ENCODE assay signal across 26 cellular contexts in genomic region chr18:31161757-31162418, GRCh38. TPM values are rescaled to one million over a fixed set of nuclear protein-coding genes. Genes with fewer than 3 reads are reported as not detected.
DNase-seq lines count a peak whose midpoint lies in the region; ATAC-seq and TF ChIP-seq lines count a peak whose summit lies in the region.
"Had no signal": no experiment of that assay in that cellular context is flagged by ENCODE, and none has a peak within 500 bp of the region (broad histone marks: within the 10 kb centered on the region; RNA-seq: fewer than 3 reads in every experiment).

No MANE protein-coding gene starts in this region.

- H3K4me1 Mint-ChIP-seq in natural killer cell, result peaks cover 0 to 7% of the 10 kb centered on the region in 2 donors
- peaks cover 0 to 8% of the 10 kb centered on the region in 2 donors for H3K4me1 Mint-ChIP-seq in natural killer cell treated with Interleukin-12 subunit alpha and Interleukin-12 subunit beta and Interleukin-15 and Interleukin-18, amount 100 ng/mL, for 72 hours (ENCODE audit: low read depth in 2 of 2)
- H3K4me1 Mint-ChIP-seq in mesothelial cell of epicardium, result peaks cover 24% of the 10 kb centered on the region
- H3K4me1 Mint-ChIP-seq: CD4-positive, CD25-positive, alpha-beta regulatory T cell had no signal

- peaks cover 2 to 3% of the 10 kb centered on the region in 2 donors for H3K9me3 Mint-ChIP-seq in natural killer cell
- peaks cover 2% of the 10 kb centered on the region for H3K9me3 Mint-ChIP-seq in natural killer cell treated with Interleukin-12 subunit alpha and Interleukin-12 subunit beta and Interleukin-15 and Interleukin-18, amount 100 ng/mL, for 72 hours
- peaks cover 4% of the 10 kb centered on the region for H3K9me3 Mint-ChIP-seq in mesothelial cell of epicardium

- TF ChIP-seq CTCF in natural killer cell (IDR thresholded peaks at IDR 0.05) (no peak), mesothelial cell of epicardium (IDR thresholded peaks at IDR 0.05; ENCODE audit: unreplicated experiment) (no peak)

- no peaks in the 10 kb centered on the region for H3K27me3 Mint-ChIP-seq in natural killer cell (ENCODE audit: low read depth in 2 of 2)
- no peaks in the 10 kb centered on the region for H3K27me3 Mint-ChIP-seq in natural killer cell treated with Interleukin-12 subunit alpha and Interleukin-12 subunit beta and Interleukin-15 and Interleukin-18, amount 100 ng/mL, for 72 hours
- H3K27me3 Mint-ChIP-seq in mesothelial cell of epicardium (ENCODE audit: low read depth), result no peaks in the 10 kb centered on the region
- H3K27me3 Mint-ChIP-seq: CD4-positive, CD25-positive, alpha-beta regulatory T cell had no signal

- intact Hi-C loops in natural killer cell (cut with micrococcal nuclease), result no loop called here

- no peak for ATAC-seq in natural killer cell
- no peak for ATAC-seq in natural killer cell treated with Interleukin-12 subunit alpha and Interleukin-12 subunit beta and Interleukin-15 and Interleukin-18, amount 100 ng/mL, for 72 hours
- no peak for ATAC-seq in HG02642 (IDR thresholded peaks at IDR 0.05; ENCODE audit: poor library complexity, unreplicated experiment)
- ATAC-seq: mucosa of descending colon had no signal

- H3K27ac Mint-ChIP-seq in natural killer cell, result no peak overlapping the region
- H3K27ac Mint-ChIP-seq in natural killer cell treated with Interleukin-12 subunit alpha and Interleukin-12 subunit beta and Interleukin-15 and Interleukin-18, amount 100 ng/mL, for 72 hours, result no peak overlapping the region
- peak overlapping the region; percentile 32 for H3K27ac Mint-ChIP-seq in mesothelial cell of epicardium
- H3K27ac Mint-ChIP-seq: CD4-positive, CD25-positive, alpha-beta regulatory T cell had no signal

- H3K36me3 Mint-ChIP-seq in natural killer cell (no peaks in the 10 kb centered on the region), mesothelial cell of epicardium (no peaks in the 10 kb centered on the region)
- no peaks in the 10 kb centered on the region for H3K36me3 Mint-ChIP-seq in natural killer cell treated with Interleukin-12 subunit alpha and Interleukin-12 subunit beta and Interleukin-15 and Interleukin-18, amount 100 ng/mL, for 72 hours
- H3K36me3 Mint-ChIP-seq: activated naive CD4-positive, alpha-beta T cell treated with anti-CD3 and anti-CD28 coated beads, Interleukin-2, amount 50 U/mL, for 72 hours; CD4-positive, CD25-positive, alpha-beta regulatory T cell had no signal

- peak overlapping the region; percentile 28 for H3K4me3 Mint-ChIP-seq in natural killer cell
- no peak overlapping the region for H3K4me3 Mint-ChIP-seq in natural killer cell treated with Interleukin-12 subunit alpha and Interleukin-12 subunit beta and Interleukin-15 and Interleukin-18, amount 100 ng/mL, for 72 hours
- no peak overlapping the region for H3K4me3 Mint-ChIP-seq in mesothelial cell of epicardium
- H3K4me3 Mint-ChIP-seq: CD4-positive, CD25-positive, alpha-beta regulatory T cell had no signal

- DNase-seq in natural killer cell, result no peak
- DNase-seq in natural killer cell treated with Interleukin-12 subunit alpha and Interleukin-12 subunit beta and Interleukin-15 and Interleukin-18, amount 100 ng/mL, for 72 hours (ENCODE audit: low spot score), result no peak
- peak; percentile 38 for DNase-seq in amniotic epithelial cell (ENCODE audit: low read depth)
- DNase-seq in mesothelial cell of epicardium (ENCODE audit: low spot score in 2 of 2, unreplicated experiment in 2 of 2), result no peak
- no peak for DNase-seq in NCI-H446 (lab: John Stamatoyannopoulos, UW)
- no peak for DNase-seq in AG20443 (ENCODE audit: low spot score)
- DNase-seq: activated T-cell treated with anti-CD3 and anti-CD28 coated beads, Interleukin-2, amount 50 U/mL, for 1 hour; CD4-positive, CD25-positive, alpha-beta regulatory T cell; dermis blood vessel endothelial cell; DMS53; heart left ventricle; left ventricle myocardium inferior; mucosa of descending colon; NCI-H1694 treated with DMSO at 0.1 percent for 48 hours; NCI-H226; NCI-H82; nucleus accumbens; PC-9; testis had no signal

RNA-seq across cellular contexts. Expression of gene DSC1, which starts 0.8 kb away (rescaled TPM):
- total RNA-seq in natural killer cell (under 1 TPM in 2 of 3 donors, not detected in 1; 0.05 to 0.50 TPM), mesothelial cell of epicardium (0.36 to 0.47 TPM (median 0.43 TPM) in 3 replicates)
- total RNA-seq in natural killer cell treated with Interleukin-12 subunit alpha and Interleukin-12 subunit beta and Interleukin-15 and Interleukin-18, amount 100 ng/mL, for 72 hours, result not detected
- total RNA-seq: bronchial epithelial cell; CD4-positive, CD25-positive, alpha-beta regulatory T cell; dermis blood vessel endothelial cell; H7; HT1080; renal cortical epithelial cell; T-helper 1 cell treated with Interleukin-12 subunit alpha and Interleukin-12 subunit beta and Interleukin-4 antibody, amounts not matched to agents 30 ng/mL and 1 ng/mL, for 36 hours had no signal

RNA-seq across cellular contexts. Expression of gene DSC2, which starts 59.7 kb away (rescaled TPM):
- under 1 TPM in 2 of 3 donors, not detected in 1; 0.32 to 0.40 TPM for total RNA-seq in natural killer cell
- not detected for total RNA-seq in natural killer cell treated with Interleukin-12 subunit alpha and Interleukin-12 subunit beta and Interleukin-15 and Interleukin-18, amount 100 ng/mL, for 72 hours
- 61.3 to 64.7 TPM (median 63.0 TPM) in 3 replicates for total RNA-seq in mesothelial cell of epicardium
- total RNA-seq: activated naive CD4-positive, alpha-beta T cell treated with anti-CD3 and anti-CD28 coated beads, Interleukin-2, amount 50 U/mL, for 72 hours; CD4-positive, CD25-positive, alpha-beta regulatory T cell; T-helper 1 cell treated with Interleukin-12 subunit alpha and Interleukin-12 subunit beta and Interleukin-4 antibody, amounts not matched to agents 30 ng/mL and 1 ng/mL, for 36 hours had no signal

Comparison
In these comparisons a context has a peak if more than half of its experiments do, and no peak if none do; other contexts are left out.
1. RNA of gene DSC2, which starts 59.7 kb away (total RNA-seq): 61.3 to 64.7 TPM in mesothelial cell of epicardium; 0.32 to 0.40 TPM in natural killer cell and not detected in natural killer cell treated with Interleukin-12 subunit alpha and Interleukin-12 subunit beta and Interleukin-15 and Interleukin-18, amount 100 ng/mL, for 72 hours; every median in the first group is over 10 times any median in the second.